ENCODE assay signal across 31 cellular contexts in genomic region chr11:1641096-1641495, GRCh38. TPM values are rescaled to one million over a fixed set of nuclear protein-coding genes. Genes with fewer than 3 reads are reported as not detected.
"Had no signal": no experiment of that assay in that cellular context is flagged by ENCODE, and none has a peak within 500 bp of the region (broad histone marks: within the 10 kb centered on the region; RNA-seq: fewer than 3 reads in every experiment).

No MANE protein-coding gene starts in this region.

- H3K27ac ChIP-seq: colonic mucosa, epithelial cell of prostate, gastrocnemius medialis, left lung, neutrophil, parathyroid adenoma, prostate gland, skin epidermis, thoracic aorta, tibial nerve, upper lobe of left lung had no signal

- H3K27me3 ChIP-seq: colonic mucosa, upper lobe of left lung had no signal

- H3K4me3 Mint-ChIP-seq: dendritic cell treated with granulocyte-macrophage colony-stimulating factor and Interleukin-4, amounts not matched to agents 40 ng/mL and 50 ng/mL, for 4 days; endodermal cell; natural killer cell; stimulated activated naive B cell treated with anti-CD40 and anti-IgM and Interleukin-4, amounts not matched to agents 10 μg/mL and 1 μg/mL and 100 μg/mL, for 72 hours; stimulated activated naive CD8-positive, alpha-beta T cell treated with anti-CD3 and anti-CD28 coated beads, Interleukin-15, Interleukin-2, amounts not matched to agents 100 ng/mL and 50 ng/mL, for 24 hours had no signal

- H3K36me3 ChIP-seq: colonic mucosa, gastrocnemius medialis, left lung, neutrophil, prostate gland, thoracic aorta, tibial nerve, upper lobe of left lung had no signal

- H3K9me3 ChIP-seq: colonic mucosa, gastrocnemius medialis, left lung, neutrophil, prostate gland, thoracic aorta, tibial nerve, upper lobe of left lung had no signal

- DNase-seq: colonic mucosa; effector CD8-positive, alpha-beta T cell; endodermal cell; foreskin fibroblast; gastrocnemius medialis; head of caudate nucleus; left cardiac atrium; mammary epithelial cell; natural killer cell; right cardiac atrium; stimulated activated CD4-positive, alpha-beta T cell treated with anti-CD3 and anti-CD28 coated beads, Interleukin-15, amount 100 ng/mL, for 24 hours; stimulated activated CD4-positive, alpha-beta T cell treated with anti-CD3 and anti-CD28 coated beads, Interleukin-2, amount 100 ng/mL, for 48 hours; stimulated activated naive B cell treated with anti-CD40 and anti-IgM and Interleukin-4, amounts not matched to agents 10 μg/mL and 1 μg/mL and 100 μg/mL, for 72 hours had no signal

- H3K4me1 ChIP-seq: gastrocnemius medialis, prostate gland had no signal

- H3K4me1 Mint-ChIP-seq: endodermal cell; natural killer cell; stimulated activated naive B cell treated with anti-CD40 and anti-IgM and Interleukin-4, amounts not matched to agents 10 μg/mL and 1 μg/mL and 100 μg/mL, for 72 hours had no signal

- H3K27ac Mint-ChIP-seq: dendritic cell treated with granulocyte-macrophage colony-stimulating factor and Interleukin-4, amounts not matched to agents 40 ng/mL and 50 ng/mL, for 4 days; endodermal cell; natural killer cell; stimulated activated naive B cell treated with anti-CD40 and anti-IgM and Interleukin-4, amounts not matched to agents 10 μg/mL and 1 μg/mL and 100 μg/mL, for 72 hours; stimulated activated naive CD8-positive, alpha-beta T cell treated with anti-CD3 and anti-CD28 coated beads, Interleukin-15, Interleukin-2, amounts not matched to agents 100 ng/mL and 50 ng/mL, for 24 hours had no signal

- H3K4me3 ChIP-seq: colonic mucosa, gastrocnemius medialis, left lung, prostate gland, skin epidermis, thoracic aorta, tibial nerve, upper lobe of left lung had no signal

- H3K36me3 Mint-ChIP-seq: natural killer cell; stimulated activated naive B cell treated with anti-CD40 and anti-IgM and Interleukin-4, amounts not matched to agents 10 μg/mL and 1 μg/mL and 100 μg/mL, for 72 hours had no signal

- H3K9me3 Mint-ChIP-seq: dendritic cell treated with granulocyte-macrophage colony-stimulating factor and Interleukin-4, amounts not matched to agents 40 ng/mL and 50 ng/mL, for 4 days; endodermal cell; natural killer cell; stimulated activated naive B cell treated with anti-CD40 and anti-IgM and Interleukin-4, amounts not matched to agents 10 μg/mL and 1 μg/mL and 100 μg/mL, for 72 hours; stimulated activated naive CD8-positive, alpha-beta T cell treated with anti-CD3 and anti-CD28 coated beads, Interleukin-15, Interleukin-2, amounts not matched to agents 100 ng/mL and 50 ng/mL, for 24 hours had no signal

RNA-seq across cellular contexts. Expression of gene KRTAP5-5, which starts 11.5 kb away (rescaled TPM):
- total RNA-seq: cerebellum, colonic mucosa, endodermal cell, esophagus mucosa, gastrocnemius medialis, glomerular endothelial cell, kidney epithelial cell, left cardiac atrium, left lung, mammary epithelial cell, mesenteric fat pad, myocyte, natural killer cell, omental fat pad, prostate gland, right cardiac atrium, thoracic aorta, tibial nerve, upper lobe of left lung had no signal

RNA-seq across cellular contexts. Expression of gene KRTAP5-4, which starts 19.2 kb away (rescaled TPM):
- total RNA-seq: cerebellum, colonic mucosa, endodermal cell, esophagus mucosa, gastrocnemius medialis, glomerular endothelial cell, kidney epithelial cell, left cardiac atrium, left lung, mammary epithelial cell, mesenteric fat pad, myocyte, natural killer cell, omental fat pad, prostate gland, right cardiac atrium, thoracic aorta, tibial nerve, upper lobe of left lung had no signal

RNA-seq across cellular contexts. Expression of gene KRTAP5-3, which starts 32.8 kb away (rescaled TPM):
- total RNA-seq: cerebellum, colonic mucosa, endodermal cell, esophagus mucosa, gastrocnemius medialis, glomerular endothelial cell, kidney epithelial cell, left cardiac atrium, left lung, mammary epithelial cell, mesenteric fat pad, myocyte, natural killer cell, omental fat pad, prostate gland, right cardiac atrium, thoracic aorta, tibial nerve, upper lobe of left lung had no signal

RNA-seq across cellular contexts. Expression of gene KRTAP5-2, which starts 43.0 kb away (rescaled TPM):
- total RNA-seq: cerebellum, colonic mucosa, endodermal cell, esophagus mucosa, gastrocnemius medialis, glomerular endothelial cell, kidney epithelial cell, left cardiac atrium, left lung, mammary epithelial cell, mesenteric fat pad, myocyte, natural killer cell, omental fat pad, prostate gland, right cardiac atrium, thoracic aorta, tibial nerve, upper lobe of left lung had no signal

RNA-seq across cellular contexts. Expression of gene KRTAP5-6, which starts 55.9 kb away (rescaled TPM):
- total RNA-seq: cerebellum, colonic mucosa, endodermal cell, esophagus mucosa, gastrocnemius medialis, glomerular endothelial cell, kidney epithelial cell, left cardiac atrium, left lung, mammary epithelial cell, mesenteric fat pad, myocyte, natural killer cell, omental fat pad, prostate gland, right cardiac atrium, thoracic aorta, tibial nerve, upper lobe of left lung had no signal
